1 cellular context compared by ENCODE assay signal in the genomic region with DNA sequence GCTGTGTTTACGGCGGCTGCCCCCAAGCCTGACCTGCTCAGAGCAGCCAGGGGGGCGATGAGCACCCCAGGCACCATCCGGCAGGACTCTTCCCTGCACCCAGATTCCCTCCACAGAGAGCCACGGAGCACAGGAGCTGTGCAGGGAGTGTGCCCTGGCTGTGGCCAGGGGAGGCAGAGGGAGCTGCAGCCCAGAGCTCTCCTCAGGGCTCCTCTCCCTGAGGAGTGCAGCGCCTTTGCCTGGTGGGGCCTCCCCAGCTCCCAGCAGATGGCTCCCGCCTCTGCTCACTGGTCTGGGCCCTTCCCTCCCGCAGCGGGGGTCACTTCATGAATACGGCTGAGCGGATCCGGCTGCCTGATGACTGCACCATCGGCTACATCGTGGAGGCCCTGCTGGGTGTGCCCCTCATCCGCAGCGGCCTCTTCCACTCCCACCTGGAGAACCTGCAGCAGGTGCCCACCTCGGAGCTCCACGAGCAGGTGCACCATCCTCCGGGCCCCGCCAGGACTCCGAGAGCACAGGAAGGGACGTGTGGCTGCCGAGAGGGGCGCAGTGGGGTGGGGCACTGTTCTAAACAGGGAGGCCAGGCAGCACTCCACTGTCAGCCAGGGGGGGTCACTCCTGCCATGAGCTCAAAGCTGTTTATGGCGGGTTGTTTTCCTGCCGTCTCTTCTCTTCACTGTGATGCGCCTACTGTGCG.
TF ChIP-seq lines count a peak whose summit lies in the region.

No MANE protein-coding gene starts in this region.

TF ChIP-seq in HepG2, 621 proteins besides CTCF, POLR2A, EP300 and RAD21:
- TF ChIP-seq, protein P1, sequence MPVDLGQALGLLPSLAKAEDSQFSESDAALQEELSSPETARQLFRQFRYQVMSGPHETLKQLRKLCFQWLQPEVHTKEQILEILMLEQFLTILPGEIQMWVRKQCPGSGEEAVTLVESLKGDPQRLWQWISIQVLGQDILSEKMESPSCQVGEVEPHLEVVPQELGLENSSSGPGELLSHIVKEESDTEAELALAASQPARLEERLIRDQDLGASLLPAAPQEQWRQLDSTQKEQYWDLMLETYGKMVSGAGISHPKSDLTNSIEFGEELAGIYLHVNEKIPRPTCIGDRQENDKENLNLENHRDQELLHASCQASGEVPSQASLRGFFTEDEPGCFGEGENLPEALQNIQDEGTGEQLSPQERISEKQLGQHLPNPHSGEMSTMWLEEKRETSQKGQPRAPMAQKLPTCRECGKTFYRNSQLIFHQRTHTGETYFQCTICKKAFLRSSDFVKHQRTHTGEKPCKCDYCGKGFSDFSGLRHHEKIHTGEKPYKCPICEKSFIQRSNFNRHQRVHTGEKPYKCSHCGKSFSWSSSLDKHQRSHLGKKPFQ (CRISPR knock-in tag; IDR thresholded peaks at IDR 0.05; ENCODE audit: insufficient replicate concordance): no peak
- peak; percentile 59; the same call in 1 of the 2 replicates for TF ChIP-seq HNRNPL (IDR thresholded peaks at IDR 0.05; ENCODE audit: low read depth, low read length)
- TF ChIP-seq TBX3 (IDR thresholded peaks at IDR 0.05; ENCODE audit: borderline replicate concordance): no peak
- TF ChIP-seq, protein P2, sequence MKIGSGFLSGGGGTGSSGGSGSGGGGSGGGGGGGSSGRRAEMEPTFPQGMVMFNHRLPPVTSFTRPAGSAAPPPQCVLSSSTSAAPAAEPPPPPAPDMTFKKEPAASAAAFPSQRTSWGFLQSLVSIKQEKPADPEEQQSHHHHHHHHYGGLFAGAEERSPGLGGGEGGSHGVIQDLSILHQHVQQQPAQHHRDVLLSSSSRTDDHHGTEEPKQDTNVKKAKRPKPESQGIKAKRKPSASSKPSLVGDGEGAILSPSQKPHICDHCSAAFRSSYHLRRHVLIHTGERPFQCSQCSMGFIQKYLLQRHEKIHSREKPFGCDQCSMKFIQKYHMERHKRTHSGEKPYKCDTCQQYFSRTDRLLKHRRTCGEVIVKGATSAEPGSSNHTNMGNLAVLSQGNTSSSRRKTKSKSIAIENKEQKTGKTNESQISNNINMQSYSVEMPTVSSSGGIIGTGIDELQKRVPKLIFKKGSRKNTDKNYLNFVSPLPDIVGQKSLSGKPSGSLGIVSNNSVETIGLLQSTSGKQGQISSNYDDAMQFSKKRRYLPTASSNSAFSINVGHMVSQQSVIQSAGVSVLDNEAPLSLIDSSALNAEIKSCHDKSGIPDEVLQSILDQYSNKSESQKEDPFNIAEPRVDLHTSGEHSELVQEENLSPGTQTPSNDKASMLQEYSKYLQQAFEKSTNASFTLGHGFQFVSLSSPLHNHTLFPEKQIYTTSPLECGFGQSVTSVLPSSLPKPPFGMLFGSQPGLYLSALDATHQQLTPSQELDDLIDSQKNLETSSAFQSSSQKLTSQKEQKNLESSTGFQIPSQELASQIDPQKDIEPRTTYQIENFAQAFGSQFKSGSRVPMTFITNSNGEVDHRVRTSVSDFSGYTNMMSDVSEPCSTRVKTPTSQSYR (CRISPR knock-in tag; IDR thresholded peaks at IDR 0.05; ENCODE audit: borderline replicate concordance): no peak
